Comparison of ENCODE assay signal across 32 cellular contexts in the genomic region with DNA sequence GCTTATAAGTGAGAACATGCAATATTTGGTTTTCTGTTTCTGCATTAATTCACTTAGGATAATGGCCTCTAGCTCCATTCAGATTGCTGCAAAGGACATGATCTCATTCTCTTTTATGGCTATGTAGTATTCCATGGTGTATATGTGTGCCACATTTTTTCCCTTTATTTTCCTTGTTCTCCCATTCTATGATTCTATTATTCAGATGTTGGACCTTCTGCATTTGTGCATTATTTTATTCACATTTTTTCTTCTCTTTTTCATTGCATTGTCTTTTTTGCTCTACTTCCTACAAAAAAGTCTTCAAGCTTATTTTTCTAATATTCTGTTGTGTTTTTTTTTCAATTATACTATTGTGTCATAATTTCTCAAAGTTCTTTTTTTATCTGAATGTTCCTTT. TPM values are rescaled to one million over a fixed set of nuclear protein-coding genes. Genes with fewer than 3 reads are reported as not detected.
"Had no signal": no experiment of that assay in that cellular context is flagged by ENCODE, and none has a peak within 500 bp of the region (broad histone marks: within the 10 kb centered on the region; RNA-seq: fewer than 3 reads in every experiment).

No MANE protein-coding gene starts in this region.

- ATAC-seq: stimulated activated effector memory CD8-positive, alpha-beta T cell treated with anti-CD3 and anti-CD28 coated beads, Interleukin-12 subunit alpha, Interleukin-12 subunit beta, amount 100 ng/mL, for 72 hours; stimulated activated memory B cell treated with anti-CD40 and anti-IgM and Interleukin-4, amounts not matched to agents 10 μg/mL and 1 μg/mL and 100 μg/mL, for 72 hours; stimulated activated naive B cell treated with anti-CD40 and anti-IgM and Interleukin-4, amounts not matched to agents 10 μg/mL and 1 μg/mL and 100 μg/mL, for 72 hours; stimulated activated naive CD8-positive, alpha-beta T cell treated with anti-CD3 and anti-CD28 coated beads, Interleukin-15, amount 100 ng/mL, for 72 hours; stimulated activated naive CD8-positive, alpha-beta T cell treated with anti-CD3 and anti-CD28 coated beads, Interleukin-15, Interleukin-2, amounts not matched to agents 100 U/mL and 50 U/mL, for 24 hours; upper lobe of right lung had no signal

- FAIRE-seq: urothelium cell line had no signal

- H3K4me1 Mint-ChIP-seq: stimulated activated effector memory CD8-positive, alpha-beta T cell treated with anti-CD3 and anti-CD28 coated beads, Interleukin-12 subunit alpha, Interleukin-12 subunit beta, amount 100 ng/mL, for 72 hours; stimulated activated memory B cell treated with anti-CD40 and anti-IgM and Interleukin-4, amounts not matched to agents 10 μg/mL and 1 μg/mL and 100 μg/mL, for 72 hours; stimulated activated naive CD8-positive, alpha-beta T cell treated with anti-CD3 and anti-CD28 coated beads, Interleukin-15, amount 100 ng/mL, for 72 hours had no signal

- H3K36me3 Mint-ChIP-seq: stimulated activated effector memory CD8-positive, alpha-beta T cell treated with anti-CD3 and anti-CD28 coated beads, Interleukin-12 subunit alpha, Interleukin-12 subunit beta, amount 100 ng/mL, for 72 hours; stimulated activated naive B cell treated with anti-CD40 and anti-IgM and Interleukin-4, amounts not matched to agents 10 μg/mL and 1 μg/mL and 100 μg/mL, for 72 hours; type B pancreatic cell had no signal

- DNase-seq: stimulated activated CD4-positive, alpha-beta T cell treated with anti-CD3 and anti-CD28 coated beads, Interleukin-2, amount 100 ng/mL, for 48 hours; stimulated activated CD4-positive, alpha-beta T cell treated with anti-CD3 and anti-CD28 coated beads, Interleukin-4, amount 100 ng/mL, for 1 hour; stimulated activated CD4-positive, alpha-beta T cell treated with anti-CD3 and anti-CD28 coated beads, Interleukin-4, amount 100 ng/mL, for 24 hours; stimulated activated CD4-positive, alpha-beta T cell treated with anti-CD3 and anti-CD28 coated beads, Interleukin-4, amount 100 ng/mL, for 4 hours; stimulated activated CD8-positive, alpha-beta memory T cell treated with anti-CD3 and anti-CD28 coated beads, Interleukin-4, amount 100 ng/mL, for 48 hours; stimulated activated naive B cell treated with anti-CD40 and anti-IgM and Interleukin-4, amounts not matched to agents 10 μg/mL and 1 μg/mL and 100 μg/mL, for 72 hours; stimulated activated naive CD4-positive, alpha-beta T cell; stimulated activated naive CD4-positive, alpha-beta T cell treated with Interleukin-2 at 50 U/mL for 16 hours; stimulated activated naive CD8-positive, alpha-beta T cell treated with anti-CD3 and anti-CD28 coated beads, Interleukin-15, amount 100 ng/mL, for 72 hours; stimulated activated naive CD8-positive, alpha-beta T cell treated with anti-CD3 and anti-CD28 coated beads, Interleukin-15, Interleukin-2, amounts not matched to agents 100 U/mL and 50 U/mL, for 24 hours; stomach; substantia nigra; testis; thyroid gland; tibial artery; transverse colon; trophoblast cell; upper lobe of left lung; upper lobe of right lung; uterus had no signal

- H3K4me1 ChIP-seq: stomach, testis, thyroid gland, transverse colon, upper lobe of left lung, upper lobe of right lung, uterus, vagina had no signal

- H3K27me3 ChIP-seq: stomach, suprapubic skin, testis, thyroid gland, tibial artery, tibial nerve, transverse colon, upper lobe of left lung, upper lobe of right lung, uterus, vagina had no signal

- H3K9me3 ChIP-seq: suprapubic skin, testis, thoracic aorta, thyroid gland, tibial artery, upper lobe of right lung, uterus, vagina had no signal

- H3K4me3 Mint-ChIP-seq: stimulated activated effector memory CD8-positive, alpha-beta T cell treated with anti-CD3 and anti-CD28 coated beads, Interleukin-12 subunit alpha, Interleukin-12 subunit beta, amount 100 ng/mL, for 72 hours; stimulated activated memory B cell treated with anti-CD40 and anti-IgM and Interleukin-4, amounts not matched to agents 10 μg/mL and 1 μg/mL and 100 μg/mL, for 72 hours; stimulated activated naive B cell treated with anti-CD40 and anti-IgM and Interleukin-4, amounts not matched to agents 10 μg/mL and 1 μg/mL and 100 μg/mL, for 72 hours; stimulated activated naive CD8-positive, alpha-beta T cell treated with anti-CD3 and anti-CD28 coated beads, Interleukin-15, amount 100 ng/mL, for 72 hours; stimulated activated naive CD8-positive, alpha-beta T cell treated with anti-CD3 and anti-CD28 coated beads, Interleukin-15, Interleukin-2, amounts not matched to agents 100 ng/mL and 50 ng/mL, for 24 hours; type B pancreatic cell had no signal

- H3K36me3 ChIP-seq: stomach, suprapubic skin, thoracic aorta, thyroid gland, tibial artery, tibial nerve, transverse colon, upper lobe of left lung, upper lobe of right lung, uterus, vagina had no signal

- H3K27ac ChIP-seq: stomach, suprapubic skin, testis, thoracic aorta, thyroid gland, tibial artery, tibial nerve, transverse colon, upper lobe of left lung, upper lobe of right lung, uterus, vagina had no signal

- H3K27ac Mint-ChIP-seq: stimulated activated effector memory CD8-positive, alpha-beta T cell treated with anti-CD3 and anti-CD28 coated beads, Interleukin-12 subunit alpha, Interleukin-12 subunit beta, amount 100 ng/mL, for 72 hours; stimulated activated memory B cell treated with anti-CD40 and anti-IgM and Interleukin-4, amounts not matched to agents 10 μg/mL and 1 μg/mL and 100 μg/mL, for 72 hours; stimulated activated naive B cell treated with anti-CD40 and anti-IgM and Interleukin-4, amounts not matched to agents 10 μg/mL and 1 μg/mL and 100 μg/mL, for 72 hours; stimulated activated naive CD8-positive, alpha-beta T cell treated with anti-CD3 and anti-CD28 coated beads, Interleukin-15, amount 100 ng/mL, for 72 hours; stimulated activated naive CD8-positive, alpha-beta T cell treated with anti-CD3 and anti-CD28 coated beads, Interleukin-15, Interleukin-2, amounts not matched to agents 100 ng/mL and 50 ng/mL, for 24 hours; type B pancreatic cell had no signal

- H3K4me3 ChIP-seq: stomach, suprapubic skin, testis, thoracic aorta, thyroid gland, tibial artery, tibial nerve, transverse colon, upper lobe of left lung, upper lobe of right lung, uterus, vagina had no signal

RNA-seq across cellular contexts. Expression of a gene that starts 27.4 kb away (rescaled TPM):
- total RNA-seq: subcutaneous adipose tissue, suprapubic skin, testis, thyroid gland, tibial nerve, transverse colon, upper lobe of left lung, upper lobe of right lung, ureter, urinary bladder, uterus, vagina had no signal

RNA-seq across cellular contexts. Expression of a gene that starts 49.2 kb away (rescaled TPM):
- total RNA-seq: subcutaneous adipose tissue, suprapubic skin, testis, thyroid gland, tibial nerve, transverse colon, ureter, urinary bladder, uterus, vagina had no signal
- polyA plus RNA-seq: urinary bladder had no signal
